25 cellular contexts compared by ENCODE assay signal in genomic region chr9:122106576-122106975, GRCh38. TPM values are rescaled to one million over a fixed set of nuclear protein-coding genes. Genes with fewer than 3 reads are reported as not detected.
DNase-seq lines count a peak whose midpoint lies in the region; ATAC-seq and TF ChIP-seq lines count a peak whose summit lies in the region.
"Had no signal": no experiment of that assay in that cellular context is flagged by ENCODE, and none has a peak within 500 bp of the region (broad histone marks: within the 10 kb centered on the region; RNA-seq: fewer than 3 reads in every experiment).

No MANE protein-coding gene starts in this region.

- intact Hi-C loops in left ventricle myocardium superior (cut with micrococcal nuclease) (no loop called here), cardiac septum (cut with DNase I) (no loop called here)

- DNase-seq in left ventricle myocardium superior (no peak), cardiac septum (ENCODE audit: low spot score) (no peak), choroid plexus epithelial cell (ENCODE audit: low read depth) (peak; percentile 30), cortex of kidney (lab: John Stamatoyannopoulos, UW) (no peak)
- DNase-seq in activated naive CD4-positive, alpha-beta T cell treated with Interleukin-2 at 50 U/mL for 16 hours = no peak
- DNase-seq: CD4-positive, CD25-positive, alpha-beta regulatory T cell; DMS153; DND-41; KG1; NCI-H1105 treated with DMSO at 0.1 percent for 48 hours; NCI-H2029; NCI-H446 treated with DMSO at 0.1 percent for 48 hours; NCI-H526; NK-92 treated with Interleukin-12 subunit alpha and Interleukin-12 subunit beta, amount 100 ng/mL, for 24 hours; PC-9; SHP77 had no signal

- no peak for TF ChIP-seq CTCF in choroid plexus epithelial cell (conservative IDR thresholded peaks at IDR 0.05; ENCODE audit: low read depth, low read length)

- H3K9ac ChIP-seq in muscle layer of colon (ENCODE audit: low read length) (peak overlapping the region; percentile 1), stomach smooth muscle (ENCODE audit: low read length in 2 of 2) (peak overlapping the region in 1 of 2 donors; percentile 36)
- H3K9ac ChIP-seq: BLaER1 had no signal

- peaks cover 6% of the 10 kb centered on the region for H3K9me3 ChIP-seq in muscle layer of colon (ENCODE audit: low read length)
- H3K9me3 ChIP-seq in stomach smooth muscle (ENCODE audit: control insufficient read depth in 2 of 2, low read length in 2 of 2) = no peaks in the 10 kb centered on the region

- H3K4me3 ChIP-seq in choroid plexus epithelial cell (ENCODE audit: low read depth, low read length) (no peak overlapping the region), muscle layer of colon (ENCODE audit: low read depth in 1 of 2, low read length in 2 of 2) (no peak overlapping the region), stomach smooth muscle (ENCODE audit: low read length in 2 of 2) (peak overlapping the region; percentile 23 to 49)
- H3K4me3 ChIP-seq: BLaER1, MG63, PC-9 had no signal

- H3K27me3 ChIP-seq in muscle layer of colon (ENCODE audit: control insufficient read depth in 1 of 2, insufficient read depth in 2 of 2, low read length in 2 of 2) (no peaks in the 10 kb centered on the region), stomach smooth muscle (ENCODE audit: control insufficient read depth in 1 of 2, insufficient read depth in 2 of 2, low read length in 2 of 2) (no peaks in the 10 kb centered on the region)
- H3K27me3 ChIP-seq: BLaER1, MG63 had no signal

- ATAC-seq in left ventricle myocardium superior (peak; percentile 29), HG03175 (IDR thresholded peaks at IDR 0.05; ENCODE audit: unreplicated experiment) (no peak)
- ATAC-seq: HCT116 had no signal

- H3K36me3 ChIP-seq in muscle layer of colon (ENCODE audit: insufficient read depth, low read length) = no peaks in the 10 kb centered on the region
- no peaks in the 10 kb centered on the region for H3K36me3 ChIP-seq in stomach smooth muscle (ENCODE audit: control insufficient read depth in 2 of 2, insufficient read depth in 2 of 2, low read length in 2 of 2)
- H3K36me3 ChIP-seq: BLaER1, MG63 had no signal

- H3K27ac ChIP-seq in muscle layer of colon (ENCODE audit: low read depth, low read length) (peak overlapping the region; percentile 56), stomach smooth muscle (ENCODE audit: low read length) (peak overlapping the region; percentile 74)
- H3K27ac ChIP-seq: BLaER1, PC-9 had no signal

- H3K4me1 ChIP-seq in muscle layer of colon (ENCODE audit: insufficient read depth, low read length) (peaks cover 28% of the 10 kb centered on the region), stomach smooth muscle (ENCODE audit: control insufficient read depth, insufficient read depth, low read length) (peaks cover 19% of the 10 kb centered on the region)
- H3K4me1 ChIP-seq: BLaER1 had no signal

RNA-seq across cellular contexts. Expression of gene TTLL11, which starts 13.5 kb away (rescaled TPM):
- 5.8 TPM for total RNA-seq in left ventricle myocardium superior
- 12.6 TPM for total RNA-seq in cardiac septum

RNA-seq across cellular contexts. Expression of gene NDUFA8, which starts 53.0 kb away (rescaled TPM):
- 321 TPM for total RNA-seq in left ventricle myocardium superior
- total RNA-seq in cardiac septum = 230 TPM

RNA-seq across cellular contexts. Expression of gene MORN5, which starts 53.1 kb away (rescaled TPM):
- total RNA-seq in left ventricle myocardium superior = not detected
- not detected for total RNA-seq in cardiac septum
- total RNA-seq: A172; CD4-positive, CD25-positive, alpha-beta regulatory T cell; H4; PC-9; RPMI7951 had no signal

Comparison
In these comparisons a context has a peak if more than half of its experiments do, and no peak if none do; other contexts are left out.
1. H3K4me3 ChIP-seq: peak in stomach smooth muscle (2 of 2); none in choroid plexus epithelial cell (single experiment) and muscle layer of colon (0 of 2).